In genomic region chr11:66559141-66559861, GRCh38 we compare ENCODE assay signal across 10 cellular contexts. TPM values are rescaled to one million over a fixed set of nuclear protein-coding genes. Genes with fewer than 3 reads are reported as not detected.
A peak's percentile ranks its signal among the peaks of the same experiment; 100 is the strongest.
DNase-seq lines count a peak whose midpoint lies in the region; ATAC-seq and TF ChIP-seq lines count a peak whose summit lies in the region.
"Had no signal": no experiment of that assay in that cellular context is flagged by ENCODE, and none has a peak within 500 bp of the region (broad histone marks: within the 10 kb centered on the region; RNA-seq: fewer than 3 reads in every experiment).

No MANE protein-coding gene starts in this region.

- no peak overlapping the region for H3K27ac ChIP-seq in prostate gland
- H3K27ac ChIP-seq: dorsolateral prefrontal cortex had no signal

- peak; percentile 32 for ATAC-seq in activated T-helper 17 cell treated with anti-CD3 and anti-CD28 coated beads, Interleukin-2, amount 50 U/mL, for 72 hours (replicated peaks)
- peak; percentile 26 for ATAC-seq in left colon
- ATAC-seq in stimulated activated naive CD8-positive, alpha-beta T cell treated with anti-CD3 and anti-CD28 coated beads, Interleukin-15, amount 100 ng/mL, for 72 hours = peak; percentile 44

- H3K27ac Mint-ChIP-seq in activated T-helper 17 cell treated with anti-CD3 and anti-CD28 coated beads, Interleukin-2, amount 50 U/mL, for 72 hours = no peak overlapping the region
- no peak overlapping the region for H3K27ac Mint-ChIP-seq in stimulated activated naive CD8-positive, alpha-beta T cell treated with anti-CD3 and anti-CD28 coated beads, Interleukin-15, amount 100 ng/mL, for 72 hours

- TF ChIP-seq POLR2A in prostate gland (IDR thresholded peaks at IDR 0.05) = no peak

- no peaks in the 10 kb centered on the region for H3K9me3 Mint-ChIP-seq in activated T-helper 17 cell treated with anti-CD3 and anti-CD28 coated beads, Interleukin-2, amount 50 U/mL, for 72 hours
- H3K9me3 Mint-ChIP-seq in stimulated activated naive CD8-positive, alpha-beta T cell treated with anti-CD3 and anti-CD28 coated beads, Interleukin-15, amount 100 ng/mL, for 72 hours = no peaks in the 10 kb centered on the region

- H3K4me3 ChIP-seq in prostate gland = no peak overlapping the region

- no peaks in the 10 kb centered on the region for H3K4me1 ChIP-seq in prostate gland (replicated peaks)

- H3K9me3 ChIP-seq in prostate gland = no peaks in the 10 kb centered on the region

- no peak overlapping the region for H3K4me3 Mint-ChIP-seq in activated T-helper 17 cell treated with anti-CD3 and anti-CD28 coated beads, Interleukin-2, amount 50 U/mL, for 72 hours
- peak overlapping the region in 1 of 2 donors; percentile 37 for H3K4me3 Mint-ChIP-seq in stimulated activated naive CD8-positive, alpha-beta T cell treated with anti-CD3 and anti-CD28 coated beads, Interleukin-15, amount 100 ng/mL, for 72 hours

- no peaks in the 10 kb centered on the region for H3K36me3 ChIP-seq in prostate gland

- intact Hi-C loops in left colon (cut with DNase I, micrococcal nuclease) = no loop called here
- intact Hi-C loops in prostate gland (cut with DNase I) = no loop called here

- no peaks in the 10 kb centered on the region for H3K4me1 Mint-ChIP-seq in activated T-helper 17 cell treated with anti-CD3 and anti-CD28 coated beads, Interleukin-2, amount 50 U/mL, for 72 hours
- H3K4me1 Mint-ChIP-seq in stimulated activated naive CD8-positive, alpha-beta T cell treated with anti-CD3 and anti-CD28 coated beads, Interleukin-15, amount 100 ng/mL, for 72 hours = peaks cover 6% of the 10 kb centered on the region

- TF ChIP-seq CTCF in prostate gland (IDR thresholded peaks at IDR 0.05) = no peak

- H3K27me3 Mint-ChIP-seq in activated T-helper 17 cell treated with anti-CD3 and anti-CD28 coated beads, Interleukin-2, amount 50 U/mL, for 72 hours = peaks cover 4% of the 10 kb centered on the region
- peaks cover 33% of the 10 kb centered on the region for H3K27me3 Mint-ChIP-seq in stimulated activated naive CD8-positive, alpha-beta T cell treated with anti-CD3 and anti-CD28 coated beads, Interleukin-15, amount 100 ng/mL, for 72 hours

- no peaks in the 10 kb centered on the region for H3K36me3 Mint-ChIP-seq in activated T-helper 17 cell treated with anti-CD3 and anti-CD28 coated beads, Interleukin-2, amount 50 U/mL, for 72 hours (ENCODE audit: low read depth)

- H3K27me3 ChIP-seq in prostate gland (replicated peaks; ENCODE audit: insufficient read depth) = no peaks in the 10 kb centered on the region

- WGBS in prostate gland = 9% methylated on average over 48 of the region's 49 CpGs

- peak; percentile 12 for DNase-seq in NCI-H2029 (lab: John Stamatoyannopoulos, UW)
- no peak for DNase-seq in NCI-H2029 treated with DMSO at 0.1 percent for 48 hours (lab: John Stamatoyannopoulos, UW)
- DNase-seq in left colon = no peak
- no peak for DNase-seq in stimulated activated naive CD8-positive, alpha-beta T cell treated with anti-CD3 and anti-CD28 coated beads, Interleukin-15, amount 100 ng/mL, for 72 hours
- DNase-seq in occipital lobe (lab: John Stamatoyannopoulos, UW) = no peak
- DNase-seq in RKO (ENCODE audit: low spot score) = no peak
- no peak for DNase-seq in prostate gland (ENCODE audit: low spot score)

RNA-seq across cellular contexts. Expression of gene CTSF, which starts 9.1 kb away (rescaled TPM):
- 10 to 100 TPM in 1 of 2 donors, 1 to 10 TPM in 1; 4.1 to 12.9 TPM for total RNA-seq in activated T-helper 17 cell treated with anti-CD3 and anti-CD28 coated beads, Interleukin-2, amount 50 U/mL, for 72 hours
- total RNA-seq in left colon (10 to 100 TPM in 1 of 2 donors, 1 to 10 TPM in 1; 5.6 to 20.4 TPM), occipital lobe (39.1 TPM), prostate gland (100 to 1,000 TPM; 119 to 130 TPM)

RNA-seq across cellular contexts. Expression of gene ACTN3, which starts 12.6 kb away (rescaled TPM):
- total RNA-seq in activated T-helper 17 cell treated with anti-CD3 and anti-CD28 coated beads, Interleukin-2, amount 50 U/mL, for 72 hours = 1 to 10 TPM in 1 of 2 donors, under 1 TPM in 1; 0.58 to 3.0 TPM
- not detected for total RNA-seq in left colon
- total RNA-seq in occipital lobe = not detected
- not detected for total RNA-seq in prostate gland
- total RNA-seq: A673 had no signal

RNA-seq across cellular contexts. Expression of gene ZDHHC24, which starts 13.5 kb away (rescaled TPM):
- total RNA-seq in activated T-helper 17 cell treated with anti-CD3 and anti-CD28 coated beads, Interleukin-2, amount 50 U/mL, for 72 hours = 10 to 100 TPM in 1 of 2 donors, 1 to 10 TPM in 1; 8.7 to 12.6 TPM
- 10 to 100 TPM in 1 of 2 donors, 1 to 10 TPM in 1; 9.9 to 11.7 TPM for total RNA-seq in left colon
- total RNA-seq in occipital lobe = 5.1 TPM
- total RNA-seq in prostate gland = 10 to 100 TPM; 24.9 to 37.8 TPM

RNA-seq across cellular contexts. Expression of gene CCDC87, which starts 33.6 kb away (rescaled TPM):
- under 1 TPM; 0.11 to 0.15 TPM for total RNA-seq in activated T-helper 17 cell treated with anti-CD3 and anti-CD28 coated beads, Interleukin-2, amount 50 U/mL, for 72 hours
- total RNA-seq in left colon (under 1 TPM; 0.22 to 0.46 TPM), occipital lobe (0.62 TPM), prostate gland (1 to 10 TPM in 1 of 2 donors, under 1 TPM in 1; 0.82 to 3.8 TPM)

RNA-seq across cellular contexts. Expression of gene CCS, which starts 33.7 kb away (rescaled TPM):
- total RNA-seq in activated T-helper 17 cell treated with anti-CD3 and anti-CD28 coated beads, Interleukin-2, amount 50 U/mL, for 72 hours = 10 to 100 TPM; 27.5 to 35.1 TPM
- total RNA-seq in left colon = 10 to 100 TPM; 38.5 to 38.6 TPM
- total RNA-seq in occipital lobe = 22.0 TPM
- total RNA-seq in prostate gland = 10 to 100 TPM; 31.0 to 63.8 TPM
